Comparison of ENCODE assay signal across 8 cellular contexts in genomic region chr1:73009311-73009710, GRCh38.
"Had no signal": no experiment of that assay in that cellular context is flagged by ENCODE, and none has a peak within 500 bp of the region (broad histone marks: within the 10 kb centered on the region; RNA-seq: fewer than 3 reads in every experiment).

No MANE protein-coding gene starts in this region.

- H3K27ac Mint-ChIP-seq: HFFc6 had no signal

- H3K9me3 ChIP-seq: HAP-1 had no signal

- H3K27ac ChIP-seq: GM23248 had no signal

- H2AFZ ChIP-seq: GM23248 had no signal

- DNase-seq: GM23248, GOT3, H7, H9, HCEC 1CT, HFFc6 had no signal

- ATAC-seq: HCT116 had no signal

- H3K36me3 ChIP-seq: HAP-1 had no signal

- H3K4me3 Mint-ChIP-seq: H9, HFFc6 had no signal

- H3K9me3 Mint-ChIP-seq: HFFc6 had no signal

- H3K9ac ChIP-seq: GM23248 had no signal

- H3K4me3 ChIP-seq: GM23248, HAP-1 had no signal
